In genomic region chr9:35688558-35689350, GRCh38 we compare ENCODE assay signal across 1 cellular context.
TF ChIP-seq lines count a peak whose summit lies in the region.

No MANE protein-coding gene starts in this region.

TF ChIP-seq in endothelial cell of umbilical vein, 7 proteins besides CTCF, POLR2A, EP300 and RAD21:
- TF ChIP-seq EZH2 (IDR thresholded peaks at IDR 0.05; ENCODE audit: borderline replicate concordance, low read depth, low read length, severe bottlenecking), result no peak
- TF ChIP-seq FOS (IDR thresholded peaks at IDR 0.05; ENCODE audit: borderline replicate concordance, insufficient read depth, low read length), result peak; percentile 83
